8 cellular contexts compared by ENCODE assay signal in the genomic region with DNA sequence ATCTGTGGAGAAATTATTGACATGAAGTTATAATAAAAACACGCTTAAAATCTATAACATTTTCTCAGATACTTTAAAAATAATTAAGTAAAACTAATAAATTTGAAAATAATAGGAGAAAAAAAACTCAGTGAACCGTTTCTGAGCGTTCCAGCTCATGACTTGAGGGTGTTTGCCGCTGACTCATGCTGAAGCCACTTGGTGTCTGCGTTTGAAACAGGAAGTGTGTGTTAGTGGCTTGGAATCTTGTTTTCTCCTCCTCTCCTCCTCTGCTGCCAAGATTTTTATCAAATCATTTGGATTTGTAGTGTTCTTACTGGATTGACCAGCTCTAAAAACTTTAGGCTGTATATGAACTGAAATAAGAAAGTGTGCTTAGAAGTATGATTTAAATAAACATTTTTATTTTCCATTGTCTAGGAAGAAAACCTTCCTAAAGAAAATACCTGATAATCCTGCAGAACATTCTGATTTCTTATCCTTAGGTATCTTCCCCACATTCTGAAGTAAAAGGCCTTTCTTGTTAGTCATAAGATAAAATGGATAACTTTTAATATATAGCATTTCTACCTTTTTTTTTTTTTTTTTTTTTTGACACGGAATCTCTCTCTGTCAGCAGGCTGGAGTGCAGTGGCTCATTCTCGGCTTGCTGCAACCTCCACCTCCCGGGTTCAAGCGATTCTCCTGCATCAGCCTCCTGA. TPM values are rescaled to one million over a fixed set of nuclear protein-coding genes. Genes with fewer than 3 reads are reported as not detected.
DNase-seq lines count a peak whose midpoint lies in the region; ATAC-seq and TF ChIP-seq lines count a peak whose summit lies in the region.

No MANE protein-coding gene starts in this region.

- H3K27ac Mint-ChIP-seq in CD14-positive monocyte = peak overlapping the region; percentile 68 to 95 (median 88)

- intact Hi-C loops in CD14-positive monocyte (cut with micrococcal nuclease) = no loop called here
- intact Hi-C loops in mucosa of descending colon (cut with DNase I, micrococcal nuclease) = no loop called here

- no peaks in the 10 kb centered on the region for H3K27me3 Mint-ChIP-seq in CD14-positive monocyte (ENCODE audit: low read depth in 3 of 3)

- H3K4me3 Mint-ChIP-seq in CD14-positive monocyte = peak overlapping the region; percentile 2 to 63

- H3K36me3 ChIP-seq in mucosa of descending colon (ENCODE audit: low read depth) = no peaks in the 10 kb centered on the region

- ATAC-seq in GM18520 (IDR thresholded peaks at IDR 0.05; ENCODE audit: unreplicated experiment) = peak; percentile 32
- peak; percentile 78 for ATAC-seq in mucosa of descending colon
- ATAC-seq in HG03280 (IDR thresholded peaks at IDR 0.05; ENCODE audit: unreplicated experiment) = no peak
- ATAC-seq in GM18517 (IDR thresholded peaks at IDR 0.05; ENCODE audit: unreplicated experiment) = no peak

- TF ChIP-seq CTCF in CD14-positive monocyte (IDR thresholded peaks at IDR 0.05) = no peak
- TF ChIP-seq CTCF in mucosa of descending colon (IDR thresholded peaks at IDR 0.05) = no peak

- H3K9me3 Mint-ChIP-seq in CD14-positive monocyte = no peaks in the 10 kb centered on the region

- H3K4me1 ChIP-seq in mucosa of descending colon (ENCODE audit: low read depth) = peaks cover 44% of the 10 kb centered on the region

- H3K36me3 Mint-ChIP-seq in CD14-positive monocyte = peaks cover 14 to 24% of the 10 kb centered on the region in 2 donors

- DNase-seq in CD14-positive monocyte (ENCODE audit: low spot score) (peak; percentile 68), HuH-7.5 (ENCODE audit: low spot score) (peak; percentile 59), T follicular helper cell (ENCODE audit: low read depth) (peak; percentile 13), epidermal melanocyte (ENCODE audit: insufficient read length, low spot score) (peak; percentile 66), mucosa of descending colon (peak in 1 of 3 donors; percentile 74)

- H3K4me3 ChIP-seq in mucosa of descending colon = no peak overlapping the region

- no peaks in the 10 kb centered on the region for H3K9me3 ChIP-seq in mucosa of descending colon

- peaks cover 64% of the 10 kb centered on the region for H3K4me1 Mint-ChIP-seq in CD14-positive monocyte

RNA-seq across cellular contexts. Expression of a gene that starts 30.8 kb away (rescaled TPM):
- polyA plus RNA-seq in CD14-positive monocyte = 100 to 1,000 TPM in 1 of 2 donors, 10 to 100 TPM in 1; 90.9 to 115 TPM
- total RNA-seq in mucosa of descending colon = 10 to 100 TPM; 65.1 to 76.9 (median 72.4) TPM

Comparison
In these comparisons a context has a peak if more than half of its experiments do, and no peak if none do; other contexts are left out.
1. ATAC-seq: peak in GM18520 (single experiment) and mucosa of descending colon (single experiment); none in HG03280 (single experiment) and GM18517 (single experiment).